In genomic region chr10:8063935-8064334, GRCh38 we compare ENCODE assay signal across 16 cellular contexts. TPM values are rescaled to one million over a fixed set of nuclear protein-coding genes. Genes with fewer than 3 reads are reported as not detected.
DNase-seq lines count a peak whose midpoint lies in the region; ATAC-seq and TF ChIP-seq lines count a peak whose summit lies in the region.
"Had no signal": no experiment of that assay in that cellular context is flagged by ENCODE, and none has a peak within 500 bp of the region (broad histone marks: within the 10 kb centered on the region; RNA-seq: fewer than 3 reads in every experiment).

No MANE protein-coding gene starts in this region.

- H3K79me1 ChIP-seq in mesenchymal stem cell (replicated peaks; ENCODE audit: low read length, poor library complexity, severe bottlenecking), result no peaks in the 10 kb centered on the region

- H2BK12ac ChIP-seq in mesenchymal stem cell (ENCODE audit: low read length in 2 of 2), result peak overlapping the region; percentile 11 to 12

- H3K4me1 Mint-ChIP-seq in activated naive CD8-positive, alpha-beta T cell (ENCODE audit: low read depth), result peaks cover 83% of the 10 kb centered on the region
- peaks cover 97% of the 10 kb centered on the region for H3K4me1 Mint-ChIP-seq in activated naive CD8-positive, alpha-beta T cell treated with anti-CD3 and anti-CD28 coated beads, Interleukin-2, amount 50 U/mL, for 24 hours
- H3K4me1 Mint-ChIP-seq in activated T-helper 17 cell treated with anti-CD3 and anti-CD28 coated beads, Interleukin-2, amount 50 U/mL, for 72 hours, result peaks cover 67% of the 10 kb centered on the region
- H3K4me1 Mint-ChIP-seq in type B pancreatic cell (ENCODE audit: unreplicated experiment), result peaks cover 39% of the 10 kb centered on the region

- DNase-seq in activated naive CD8-positive, alpha-beta T cell treated with anti-CD3 and anti-CD28 coated beads, Interleukin-2, amount 50 U/mL, for 24 hours, result no peak
- DNase-seq in mesenchymal stem cell, result no peak
- DNase-seq in type B pancreatic cell (ENCODE audit: extremely low spot score, unreplicated experiment), result no peak
- no peak for DNase-seq in G401 (ENCODE audit: low spot score)
- DNase-seq: dermis blood vessel endothelial cell; GOT3; left ventricle myocardium inferior; stimulated activated CD4-positive, alpha-beta T cell treated with anti-CD3 and anti-CD28 coated beads, Interleukin-2, amount 100 ng/mL, for 24 hours; transverse colon had no signal

- no peak overlapping the region for H2BK120ac ChIP-seq in mesenchymal stem cell (ENCODE audit: low read depth, low read length)

- TF ChIP-seq POLR2A in GM18505 (IDR thresholded peaks at IDR 0.05; ENCODE audit: borderline replicate concordance, extremely low read depth, insufficient read depth, insufficient read length), result no peak

- H3K27me3 Mint-ChIP-seq in activated naive CD8-positive, alpha-beta T cell, result no peaks in the 10 kb centered on the region
- peaks cover 4% of the 10 kb centered on the region for H3K27me3 Mint-ChIP-seq in activated naive CD8-positive, alpha-beta T cell treated with anti-CD3 and anti-CD28 coated beads, Interleukin-2, amount 50 U/mL, for 24 hours
- no peaks in the 10 kb centered on the region for H3K27me3 Mint-ChIP-seq in activated T-helper 17 cell treated with anti-CD3 and anti-CD28 coated beads, Interleukin-2, amount 50 U/mL, for 72 hours
- peaks cover 63% of the 10 kb centered on the region for H3K27me3 Mint-ChIP-seq in type B pancreatic cell

- no peaks in the 10 kb centered on the region for H3K36me3 ChIP-seq in mesenchymal stem cell (ENCODE audit: control insufficient read depth in 1 of 2, insufficient read depth in 2 of 2, low read depth in 1 of 2, low read length in 2 of 2)
- H3K36me3 ChIP-seq: left ventricle myocardium inferior, transverse colon had no signal

- no peak overlapping the region for H3K14ac ChIP-seq in mesenchymal stem cell (ENCODE audit: low read length in 2 of 2)

- H2AFZ ChIP-seq in mesenchymal stem cell (ENCODE audit: low read depth, low read length), result no peak overlapping the region
- H2AFZ ChIP-seq: hepatocyte had no signal

- no peak overlapping the region for H2AK5ac ChIP-seq in mesenchymal stem cell (ENCODE audit: low read length, severe bottlenecking)

- no peak overlapping the region for H2BK15ac ChIP-seq in mesenchymal stem cell (ENCODE audit: low read depth, poor library complexity, severe bottlenecking)

- no peak overlapping the region for H3K4me3 ChIP-seq in mesenchymal stem cell (ENCODE audit: insufficient read depth in 1 of 2, low read depth in 1 of 2, low read length in 2 of 2)
- H3K4me3 ChIP-seq: hepatocyte, left ventricle myocardium inferior, transverse colon had no signal

- no peak overlapping the region for H3K23ac ChIP-seq in mesenchymal stem cell (ENCODE audit: low read length in 2 of 2)

- H3K4me1 ChIP-seq in mesenchymal stem cell (ENCODE audit: control insufficient read depth, insufficient read depth, low read depth, low read length), result peaks cover 1% of the 10 kb centered on the region

- peak overlapping the region; percentile 51 for H3K4me3 Mint-ChIP-seq in activated naive CD8-positive, alpha-beta T cell
- no peak overlapping the region for H3K4me3 Mint-ChIP-seq in activated naive CD8-positive, alpha-beta T cell treated with anti-CD3 and anti-CD28 coated beads, Interleukin-2, amount 50 U/mL, for 24 hours
- peak overlapping the region; percentile 98 for H3K4me3 Mint-ChIP-seq in activated T-helper 17 cell treated with anti-CD3 and anti-CD28 coated beads, Interleukin-2, amount 50 U/mL, for 72 hours
- peak overlapping the region; percentile 32 for H3K4me3 Mint-ChIP-seq in type B pancreatic cell
- H3K4me3 Mint-ChIP-seq: neural crest cell had no signal

- H3K4ac ChIP-seq in mesenchymal stem cell (ENCODE audit: low read depth in 1 of 2, low read length in 2 of 2), result no peak overlapping the region

- H4K8ac ChIP-seq in mesenchymal stem cell (ENCODE audit: low read length), result peak overlapping the region; percentile 10

- H3K4me2 ChIP-seq in mesenchymal stem cell (ENCODE audit: low read length, poor library complexity, severe bottlenecking), result no peak overlapping the region
- H3K4me2 ChIP-seq: hepatocyte had no signal

- no peak overlapping the region for H3K9ac ChIP-seq in mesenchymal stem cell (ENCODE audit: low read length)

- no peak overlapping the region for H3K27ac ChIP-seq in mesenchymal stem cell (ENCODE audit: low read length, poor library complexity, severe bottlenecking)
- H3K27ac ChIP-seq: hepatocyte, left ventricle myocardium inferior, transverse colon had no signal

- no peak overlapping the region for H2BK5ac ChIP-seq in mesenchymal stem cell (ENCODE audit: low read depth, low read length, poor library complexity, severe bottlenecking)

- ATAC-seq in activated naive CD8-positive, alpha-beta T cell treated with anti-CD3 and anti-CD28 coated beads, Interleukin-2, amount 50 U/mL, for 24 hours, result no peak
- no peak for ATAC-seq in activated T-helper 17 cell treated with anti-CD3 and anti-CD28 coated beads, Interleukin-2, amount 50 U/mL, for 72 hours (replicated peaks)
- ATAC-seq in GM18505 (IDR thresholded peaks at IDR 0.05; ENCODE audit: unreplicated experiment) (no peak), HG03439 (IDR thresholded peaks at IDR 0.05; ENCODE audit: unreplicated experiment) (no peak)

- 64% methylated on average over 13 of the region's 13 CpGs for WGBS in mesenchymal stem cell

- H3K9me3 ChIP-seq in mesenchymal stem cell (ENCODE audit: control insufficient read depth, low read length), result no peaks in the 10 kb centered on the region
- H3K9me3 ChIP-seq: left ventricle myocardium inferior, transverse colon had no signal

- peaks cover 38% of the 10 kb centered on the region for H3K36me3 Mint-ChIP-seq in activated naive CD8-positive, alpha-beta T cell
- peaks cover 83% of the 10 kb centered on the region for H3K36me3 Mint-ChIP-seq in activated naive CD8-positive, alpha-beta T cell treated with anti-CD3 and anti-CD28 coated beads, Interleukin-2, amount 50 U/mL, for 24 hours (ENCODE audit: low read depth)
- H3K36me3 Mint-ChIP-seq in activated T-helper 17 cell treated with anti-CD3 and anti-CD28 coated beads, Interleukin-2, amount 50 U/mL, for 72 hours (ENCODE audit: low read depth), result peaks cover 100% of the 10 kb centered on the region
- peaks cover 57% of the 10 kb centered on the region for H3K36me3 Mint-ChIP-seq in type B pancreatic cell

- in situ Hi-C loops in G401 (cut with HindIII; ENCODE audit: low sequenced_read_pairs), result no loop called here

- H4K91ac ChIP-seq in mesenchymal stem cell (ENCODE audit: low read length), result no peak overlapping the region

- H3K9me3 Mint-ChIP-seq in activated naive CD8-positive, alpha-beta T cell (ENCODE audit: low read depth), result no peaks in the 10 kb centered on the region
- no peaks in the 10 kb centered on the region for H3K9me3 Mint-ChIP-seq in activated naive CD8-positive, alpha-beta T cell treated with anti-CD3 and anti-CD28 coated beads, Interleukin-2, amount 50 U/mL, for 24 hours
- H3K9me3 Mint-ChIP-seq in activated T-helper 17 cell treated with anti-CD3 and anti-CD28 coated beads, Interleukin-2, amount 50 U/mL, for 72 hours, result no peaks in the 10 kb centered on the region
- H3K9me3 Mint-ChIP-seq in type B pancreatic cell, result no peaks in the 10 kb centered on the region
- H3K9me3 Mint-ChIP-seq: neural crest cell had no signal

- TF ChIP-seq CTCF in type B pancreatic cell (conservative IDR thresholded peaks at IDR 0.05), result no peak

- peaks cover 60 to 82% of the 10 kb centered on the region in 2 experiments for H3K27me3 ChIP-seq in mesenchymal stem cell (ENCODE audit: control insufficient read depth in 1 of 2, insufficient read depth in 1 of 2, low read length in 2 of 2)

- H3K18ac ChIP-seq in mesenchymal stem cell (ENCODE audit: low read depth in 1 of 2, low read length in 2 of 2), result peak overlapping the region in 1 of 2 experiments; percentile 50

- peak overlapping the region; percentile 81 for H3K27ac Mint-ChIP-seq in activated naive CD8-positive, alpha-beta T cell
- H3K27ac Mint-ChIP-seq in activated naive CD8-positive, alpha-beta T cell treated with anti-CD3 and anti-CD28 coated beads, Interleukin-2, amount 50 U/mL, for 24 hours, result no peak overlapping the region
- H3K27ac Mint-ChIP-seq in activated T-helper 17 cell treated with anti-CD3 and anti-CD28 coated beads, Interleukin-2, amount 50 U/mL, for 72 hours, result peak overlapping the region; percentile 76
- no peak overlapping the region for H3K27ac Mint-ChIP-seq in type B pancreatic cell

RNA-seq across cellular contexts. Expression of gene GATA3, which starts 9.4 kb away (rescaled TPM):
- 10 to 100 TPM; 14.2 to 25.2 TPM for total RNA-seq in activated T-helper 17 cell treated with anti-CD3 and anti-CD28 coated beads, Interleukin-2, amount 50 U/mL, for 72 hours
- polyA plus RNA-seq in mesenchymal stem cell (2013, experiment 1 of 2), result 8.4 TPM
- polyA plus RNA-seq in mesenchymal stem cell (2013, experiment 2 of 2), result 8.8 TPM
- total RNA-seq in type B pancreatic cell (ENCODE audit: low replicate concordance), result 18.5 and 71.4 TPM in 2 replicates
- not detected in 2 replicates for total RNA-seq in G401 (2014; rRNA removed; shearing (Covaris generic))
- total RNA-seq: fibroblast of lung had no signal
- polyA plus RNA-seq: fibroblast of lung had no signal

Comparison
In these comparisons a context has a peak if more than half of its experiments do, and no peak if none do; other contexts are left out.
1. H3K27ac Mint-ChIP-seq: peak in activated naive CD8-positive, alpha-beta T cell (single experiment) and activated T-helper 17 cell treated with anti-CD3 and anti-CD28 coated beads, Interleukin-2, amount 50 U/mL, for 72 hours (single experiment); none in activated naive CD8-positive, alpha-beta T cell treated with anti-CD3 and anti-CD28 coated beads, Interleukin-2, amount 50 U/mL, for 24 hours (single experiment) and type B pancreatic cell (single experiment).
2. RNA of gene GATA3, which starts 9.4 kb away (total RNA-seq): 14.2 to 25.2 TPM in activated T-helper 17 cell treated with anti-CD3 and anti-CD28 coated beads, Interleukin-2, amount 50 U/mL, for 72 hours and 18.5 to 71.4 TPM in type B pancreatic cell; not detected in G401; every median in the first group is over 10 times any median in the second.